ENCODE assay signal across 23 cellular contexts in genomic region chr11:61873588-61874459, GRCh38. TPM values are rescaled to one million over a fixed set of nuclear protein-coding genes. Genes with fewer than 3 reads are reported as not detected.
DNase-seq lines count a peak whose midpoint lies in the region; TF ChIP-seq lines count a peak whose summit lies in the region.
"Had no signal": no experiment of that assay in that cellular context is flagged by ENCODE, and none has a peak within 500 bp of the region (broad histone marks: within the 10 kb centered on the region; RNA-seq: fewer than 3 reads in every experiment).

No MANE protein-coding gene starts in this region.

- H3K27me3 Mint-ChIP-seq in chondrocyte (ENCODE audit: low read depth) = no peaks in the 10 kb centered on the region
- H3K27me3 Mint-ChIP-seq: memory B cell, T-helper 17 cell had no signal

- peak; percentile 21 for DNase-seq in NCI-H1694 (lab: John Stamatoyannopoulos, UW)
- DNase-seq in chondrocyte (ENCODE audit: low spot score) = peak; percentile 86
- peak; percentile 73 for DNase-seq in myocyte (ENCODE audit: low read depth)
- peak; percentile 30 to 48 for DNase-seq in thyroid gland
- no peak for DNase-seq in ovary
- no peak for DNase-seq in stimulated activated CD8-positive, alpha-beta memory T cell treated with anti-CD3 and anti-CD28 coated beads, Interleukin-4, amount 100 ng/mL, for 48 hours
- DNase-seq in Peyer's patch = no peak
- DNase-seq: activated CD4-positive, alpha-beta memory T cell treated with anti-CD3 and anti-CD28 coated beads for 36 hours; activated CD8-positive, alpha-beta memory T cell treated with anti-CD3 and anti-CD28 coated beads, Interleukin-2, amount 50 U/mL, for 48 hours; activated naive CD4-positive, alpha-beta T cell treated with anti-CD3 and anti-CD28 coated beads, Interleukin-2, amount 50 U/mL, for 16 hours; amniotic stem cell; colonic mucosa; effector memory CD8-positive, alpha-beta T cell; erythroblast; GM23248; NCI-H1048; NCI-H187 treated with DMSO at 0.1 percent for 48 hours; NCI-H2171 treated with DMSO at 0.1 percent for 48 hours; NCI-H526 treated with DMSO at 0.1 percent for 48 hours; stimulated activated CD4-positive, alpha-beta T cell treated with anti-CD3 and anti-CD28 coated beads, Interleukin-2, amount 100 ng/mL, for 24 hours; T-helper 17 cell; upper lobe of right lung had no signal

- H3K27ac ChIP-seq in thyroid gland (no peak overlapping the region), ovary (no peak overlapping the region), Peyer's patch (no peak overlapping the region)
- H3K27ac ChIP-seq: colonic mucosa, GM23248, upper lobe of right lung had no signal

- no peak overlapping the region for H3K4me3 Mint-ChIP-seq in chondrocyte (ENCODE audit: unreplicated experiment)
- H3K4me3 Mint-ChIP-seq: activated CD4-positive, alpha-beta memory T cell treated with anti-CD3 and anti-CD28 coated beads for 36 hours; effector memory CD8-positive, alpha-beta T cell; memory B cell had no signal

- no peaks in the 10 kb centered on the region for H3K9me3 Mint-ChIP-seq in chondrocyte (ENCODE audit: low read depth)
- H3K9me3 Mint-ChIP-seq: activated CD4-positive, alpha-beta memory T cell treated with anti-CD3 and anti-CD28 coated beads for 36 hours; effector memory CD8-positive, alpha-beta T cell; memory B cell had no signal

- H3K4me3 ChIP-seq in thyroid gland (replicated peaks in 1 of 3) (no peak overlapping the region), ovary (no peak overlapping the region), Peyer's patch (no peak overlapping the region)
- H3K4me3 ChIP-seq: colonic mucosa, GM23248, upper lobe of right lung had no signal

- no peak for TF ChIP-seq EP300 in ovary (IDR thresholded peaks at IDR 0.05)

- H3K4me1 Mint-ChIP-seq in chondrocyte (ENCODE audit: low read depth) = peaks cover 41% of the 10 kb centered on the region

- 75 to 91% methylated on average over 10 to 18 of the region's 18 CpGs for WGBS in thyroid gland, 2 donors
- 84 to 91% (median 85%) methylated on average over 18 of the region's 18 CpGs for WGBS in ovary, 3 donors

- H3K27me3 ChIP-seq in thyroid gland (no peaks in the 10 kb centered on the region), ovary (no peaks in the 10 kb centered on the region), Peyer's patch (no peaks in the 10 kb centered on the region)
- H3K27me3 ChIP-seq: colonic mucosa, upper lobe of right lung had no signal

- no peaks in the 10 kb centered on the region for H3K36me3 ChIP-seq in thyroid gland
- no peaks in the 10 kb centered on the region for H3K36me3 ChIP-seq in ovary
- H3K36me3 ChIP-seq in Peyer's patch = no peaks in the 10 kb centered on the region
- H3K36me3 ChIP-seq: colonic mucosa had no signal

- no peak overlapping the region for H3K27ac Mint-ChIP-seq in chondrocyte (ENCODE audit: unreplicated experiment)
- H3K27ac Mint-ChIP-seq: activated CD4-positive, alpha-beta memory T cell treated with anti-CD3 and anti-CD28 coated beads for 36 hours; effector memory CD8-positive, alpha-beta T cell; memory B cell; T-helper 17 cell had no signal

- H3K9me3 ChIP-seq in thyroid gland (no peaks in the 10 kb centered on the region), ovary (no peaks in the 10 kb centered on the region), Peyer's patch (no peaks in the 10 kb centered on the region)
- H3K9me3 ChIP-seq: colonic mucosa, upper lobe of right lung had no signal

- intact Hi-C loops in thyroid gland (cut with DNase I) (no loop called here), ovary (cut with DNase I) (loop anchor here in 3 of 4 donors (5.0 to 10.0 kb wide), 3 partner anchors 69 to 438 kb away; no protein-coding TSS in a partner anchor)

- TF ChIP-seq CTCF in chondrocyte (IDR thresholded peaks at IDR 0.05) = no peak
- no peak for TF ChIP-seq CTCF in thyroid gland (IDR thresholded peaks at IDR 0.05)
- TF ChIP-seq CTCF in ovary (IDR thresholded peaks at IDR 0.05) = no peak
- TF ChIP-seq CTCF in Peyer's patch (IDR thresholded peaks at IDR 0.05) = no peak

- TF ChIP-seq POLR2A in thyroid gland (IDR thresholded peaks at IDR 0.05) (no peak), ovary (IDR thresholded peaks at IDR 0.05) (no peak), Peyer's patch (IDR thresholded peaks at IDR 0.05) (no peak)

- peaks cover 5 to 17% of the 10 kb centered on the region in 2 donors for H3K4me1 ChIP-seq in thyroid gland
- H3K4me1 ChIP-seq in ovary (ENCODE audit: insufficient read depth) = peaks cover 4% of the 10 kb centered on the region
- H3K4me1 ChIP-seq in Peyer's patch = peaks cover 0 to 8% (median 2%) of the 10 kb centered on the region in 4 donors
- H3K4me1 ChIP-seq: colonic mucosa, upper lobe of right lung had no signal

- peaks cover 14% of the 10 kb centered on the region for H3K36me3 Mint-ChIP-seq in chondrocyte (ENCODE audit: low read depth)
- H3K36me3 Mint-ChIP-seq: activated CD4-positive, alpha-beta memory T cell treated with anti-CD3 and anti-CD28 coated beads for 36 hours had no signal

RNA-seq across cellular contexts. Expression of gene FADS3, which starts 17.5 kb away (rescaled TPM):
- 206 to 263 TPM (median 255 TPM) in 3 replicates for total RNA-seq in chondrocyte
- total RNA-seq in myocyte = 310 and 645 TPM in 2 replicates
- polyA plus RNA-seq in myocyte (2012) = 414 TPM
- total RNA-seq in thyroid gland = 10 to 100 TPM; 25.2 to 37.6 (median 31.2) TPM
- total RNA-seq in ovary = 10 to 100 TPM; 21.9 to 85.8 (median 41.3) TPM
- polyA plus RNA-seq in ovary = 10 to 100 TPM; 10.6 to 52.3 TPM
- total RNA-seq in Peyer's patch = 10 to 100 TPM in 3 of 4 donors, 1 to 10 TPM in 1; 9.5 to 76.7 (median 18.4) TPM

RNA-seq across cellular contexts. Expression of gene RAB3IL1, which starts 43.5 kb away (rescaled TPM):
- total RNA-seq in chondrocyte (9.7 to 24.7 TPM (median 24.1 TPM) in 3 replicates), myocyte (3.0 and 4.3 TPM in 2 replicates), thyroid gland (10 to 100 TPM in 3 of 4 donors, 1 to 10 TPM in 1; 6.5 to 27.7 (median 15.2) TPM), ovary (10 to 100 TPM; 14.1 to 90.0 (median 53.8) TPM), Peyer's patch (10 to 100 TPM in 1 of 4 donors, 1 to 10 TPM in 3; 1.1 to 28.1 (median 5.7) TPM)
- 8.1 TPM for polyA plus RNA-seq in myocyte (2012)
- polyA plus RNA-seq in ovary = 10 to 100 TPM in 1 of 2 donors, 1 to 10 TPM in 1; 4.5 to 42.8 TPM
- total RNA-seq: T-helper 17 cell had no signal

RNA-seq across cellular contexts. Expression of gene FADS2, which starts 45.7 kb away (rescaled TPM):
- total RNA-seq in chondrocyte (202 to 315 TPM (median 297 TPM) in 3 replicates), myocyte (68.6 and 175 TPM in 2 replicates), thyroid gland (1 to 10 TPM; 2.8 to 9.3 (median 7.0) TPM), ovary (100 to 1,000 TPM in 1 of 7 donors, 10 to 100 TPM in 4, 1 to 10 TPM in 2; 6.3 to 298 (median 26.2) TPM), Peyer's patch (10 to 100 TPM in 2 of 4 donors, 1 to 10 TPM in 2; 1.6 to 30.7 (median 12.0) TPM)
- polyA plus RNA-seq in myocyte (2012) = 156 TPM
- 10 to 100 TPM; 20.6 to 96.9 TPM for polyA plus RNA-seq in ovary

RNA-seq across cellular contexts. Expression of gene FADS1, which starts 57.0 kb away (rescaled TPM):
- total RNA-seq in chondrocyte = 72.6 to 95.5 TPM (median 74.6 TPM) in 3 replicates
- 72.9 and 123 TPM in 2 replicates for total RNA-seq in myocyte
- polyA plus RNA-seq in myocyte (2012) = 69.2 TPM
- 10 to 100 TPM in 3 of 4 donors, 1 to 10 TPM in 1; 6.8 to 17.3 (median 13.9) TPM for total RNA-seq in thyroid gland
- 100 to 1,000 TPM in 1 of 7 donors, 10 to 100 TPM in 6; 16.2 to 242 (median 53.7) TPM for total RNA-seq in ovary
- 10 to 100 TPM; 20.1 to 45.3 TPM for polyA plus RNA-seq in ovary
- 1 to 10 TPM; 4.9 to 9.9 (median 6.7) TPM for total RNA-seq in Peyer's patch

Comparison
In these comparisons a context has a peak if more than half of its experiments do, and no peak if none do; other contexts are left out.
1. DNase-seq: peak in NCI-H1694 (single experiment), chondrocyte (single experiment), myocyte (single experiment) and thyroid gland (2 of 2); none in ovary (0 of 5), stimulated activated CD8-positive, alpha-beta memory T cell treated with anti-CD3 and anti-CD28 coated beads, Interleukin-4, amount 100 ng/mL, for 48 hours (single experiment) and Peyer's patch (0 of 3).